1 cellular context compared by ENCODE assay signal in the genomic region with DNA sequence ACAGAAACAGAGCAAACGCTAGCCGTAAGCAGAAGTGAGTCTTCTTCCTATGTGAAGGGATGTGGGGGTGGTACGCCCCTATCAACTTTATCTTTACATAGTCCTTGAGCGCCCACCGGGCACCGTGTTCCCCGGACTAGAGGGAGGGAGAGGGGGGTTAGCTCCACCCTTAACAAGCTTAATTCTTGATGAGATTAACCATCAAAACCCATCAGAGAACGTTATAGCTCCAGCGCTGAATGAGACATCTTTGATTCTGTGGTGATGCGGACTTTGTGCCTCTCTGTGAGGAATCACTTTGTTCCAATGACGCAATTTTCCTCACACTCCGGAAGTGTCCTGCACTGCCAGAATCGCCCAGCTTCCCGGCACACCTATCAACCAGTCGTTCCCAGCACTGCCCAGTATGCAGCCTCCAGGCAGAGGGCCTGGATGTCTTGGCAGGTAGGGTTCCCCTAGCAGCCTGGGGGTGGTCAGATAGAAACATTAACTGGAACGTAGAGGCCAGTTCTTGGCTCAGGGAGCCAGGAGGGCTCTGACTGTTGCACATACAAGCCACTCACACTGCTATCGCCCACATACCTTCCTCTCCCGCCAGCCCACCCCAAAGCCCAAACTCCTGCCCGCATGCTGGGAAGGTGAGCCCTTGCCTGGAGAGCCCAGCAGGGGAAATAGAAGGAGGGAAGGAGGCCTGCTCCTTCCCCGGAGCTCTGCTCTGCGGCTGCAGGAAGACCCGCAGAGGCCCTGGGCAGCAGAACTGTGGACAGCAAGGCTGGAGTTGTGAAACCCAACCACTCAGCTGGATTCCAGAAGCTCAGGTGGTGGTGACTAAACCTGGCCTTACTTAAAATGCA.
TF ChIP-seq lines count a peak whose summit lies in the region.

No MANE protein-coding gene starts in this region.

TF ChIP-seq in WTC11, 78 proteins besides CTCF, POLR2A, EP300 and RAD21 (continued from another document):
- TF ChIP-seq, protein P1, sequence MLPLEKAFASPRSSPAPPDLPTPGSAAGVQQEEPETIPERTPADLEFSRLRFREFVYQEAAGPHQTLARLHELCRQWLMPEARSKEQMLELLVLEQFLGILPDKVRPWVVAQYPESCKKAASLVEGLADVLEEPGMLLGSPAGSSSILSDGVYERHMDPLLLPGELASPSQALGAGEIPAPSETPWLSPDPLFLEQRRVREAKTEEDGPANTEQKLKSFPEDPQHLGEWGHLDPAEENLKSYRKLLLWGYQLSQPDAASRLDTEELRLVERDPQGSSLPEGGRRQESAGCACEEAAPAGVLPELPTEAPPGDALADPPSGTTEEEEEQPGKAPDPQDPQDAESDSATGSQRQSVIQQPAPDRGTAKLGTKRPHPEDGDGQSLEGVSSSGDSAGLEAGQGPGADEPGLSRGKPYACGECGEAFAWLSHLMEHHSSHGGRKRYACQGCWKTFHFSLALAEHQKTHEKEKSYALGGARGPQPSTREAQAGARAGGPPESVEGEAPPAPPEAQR (CRISPR knock-in tag; IDR thresholded peaks at IDR 0.05): no peak
- TF ChIP-seq, protein P2, sequence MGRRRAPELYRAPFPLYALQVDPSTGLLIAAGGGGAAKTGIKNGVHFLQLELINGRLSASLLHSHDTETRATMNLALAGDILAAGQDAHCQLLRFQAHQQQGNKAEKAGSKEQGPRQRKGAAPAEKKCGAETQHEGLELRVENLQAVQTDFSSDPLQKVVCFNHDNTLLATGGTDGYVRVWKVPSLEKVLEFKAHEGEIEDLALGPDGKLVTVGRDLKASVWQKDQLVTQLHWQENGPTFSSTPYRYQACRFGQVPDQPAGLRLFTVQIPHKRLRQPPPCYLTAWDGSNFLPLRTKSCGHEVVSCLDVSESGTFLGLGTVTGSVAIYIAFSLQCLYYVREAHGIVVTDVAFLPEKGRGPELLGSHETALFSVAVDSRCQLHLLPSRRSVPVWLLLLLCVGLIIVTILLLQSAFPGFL (CRISPR knock-in tag; IDR thresholded peaks at IDR 0.05; ENCODE audit: borderline replicate concordance): 0 out of 2 replicates have a peak, but pooled peaks have one; percentile 18
- TF ChIP-seq ZNF423 (CRISPR knock-in tag; IDR thresholded peaks at IDR 0.05) (peak; percentile 40), GRHL2 (CRISPR knock-in tag; IDR thresholded peaks at IDR 0.05; ENCODE audit: insufficient replicate concordance, severe bottlenecking) (no peak), NFYB (CRISPR knock-in tag; conservative IDR thresholded peaks at IDR 0.05; ENCODE audit: low read depth) (no peak)
- TF ChIP-seq, protein P3, sequence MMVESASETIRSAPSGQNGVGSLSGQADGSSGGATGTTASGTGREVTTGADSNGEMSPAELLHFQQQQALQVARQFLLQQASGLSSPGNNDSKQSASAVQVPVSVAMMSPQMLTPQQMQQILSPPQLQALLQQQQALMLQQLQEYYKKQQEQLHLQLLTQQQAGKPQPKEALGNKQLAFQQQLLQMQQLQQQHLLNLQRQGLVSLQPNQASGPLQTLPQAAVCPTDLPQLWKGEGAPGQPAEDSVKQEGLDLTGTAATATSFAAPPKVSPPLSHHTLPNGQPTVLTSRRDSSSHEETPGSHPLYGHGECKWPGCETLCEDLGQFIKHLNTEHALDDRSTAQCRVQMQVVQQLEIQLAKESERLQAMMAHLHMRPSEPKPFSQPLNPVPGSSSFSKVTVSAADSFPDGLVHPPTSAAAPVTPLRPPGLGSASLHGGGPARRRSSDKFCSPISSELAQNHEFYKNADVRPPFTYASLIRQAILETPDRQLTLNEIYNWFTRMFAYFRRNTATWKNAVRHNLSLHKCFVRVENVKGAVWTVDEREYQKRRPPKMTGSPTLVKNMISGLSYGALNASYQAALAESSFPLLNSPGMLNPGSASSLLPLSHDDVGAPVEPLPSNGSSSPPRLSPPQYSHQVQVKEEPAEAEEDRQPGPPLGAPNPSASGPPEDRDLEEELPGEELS (CRISPR knock-in tag; IDR thresholded peaks at IDR 0.05): no peak
